Comparison of ENCODE assay signal across 8 cellular contexts in genomic region chr17:81665205-81666091, GRCh38. TPM values are rescaled to one million over a fixed set of nuclear protein-coding genes. Genes with fewer than 3 reads are reported as not detected.
A peak's percentile ranks its signal among the peaks of the same experiment; 100 is the strongest.
DNase-seq lines count a peak whose midpoint lies in the region; ATAC-seq and TF ChIP-seq lines count a peak whose summit lies in the region.

No MANE protein-coding gene starts in this region.

- peaks cover 39% of the 10 kb centered on the region for H3K79me2 ChIP-seq in MM.1S (ENCODE audit: low read length)
- peaks cover 27% of the 10 kb centered on the region for H3K79me2 ChIP-seq in fibroblast of lung (ENCODE audit: control insufficient read depth, insufficient read depth, low read length)
- H3K79me2 ChIP-seq in osteoblast (ENCODE audit: insufficient read depth, low read length) = peaks cover 35% of the 10 kb centered on the region

- H3K27me3 ChIP-seq in MM.1S (replicated peaks; ENCODE audit: insufficient read depth, low read length) = no peaks in the 10 kb centered on the region
- H3K27me3 ChIP-seq in fibroblast of lung (ENCODE audit: control insufficient read depth, insufficient read depth, low read length) = no peaks in the 10 kb centered on the region
- no peaks in the 10 kb centered on the region for H3K27me3 ChIP-seq in osteoblast (ENCODE audit: insufficient read depth, low read length)

- ATAC-seq in Right ventricle myocardium inferior (peak; percentile 11), HG03139 (IDR thresholded peaks at IDR 0.05; ENCODE audit: unreplicated experiment) (no peak)

- H2AFZ ChIP-seq in MM.1S (ENCODE audit: low read length) (peak overlapping the region; percentile 86), fibroblast of lung (ENCODE audit: low read length) (peak overlapping the region; percentile 76), osteoblast (ENCODE audit: low read length) (peak overlapping the region; percentile 90)

- intact Hi-C loops in Right ventricle myocardium inferior (cut with DNase I) (no loop called here), cardiac septum (cut with DNase I) (loop anchor here (2.0 kb wide), 1 partner anchor 29 kb away; the partner anchor contains the start of genes NPLOC4 and TSPAN10)

- H3K36me3 ChIP-seq in MM.1S (replicated peaks; ENCODE audit: insufficient read depth, low read length) = no peaks in the 10 kb centered on the region
- H3K36me3 ChIP-seq in fibroblast of lung (ENCODE audit: control insufficient read depth, insufficient read depth, low read length) = peaks cover 16% of the 10 kb centered on the region
- peaks cover 16% of the 10 kb centered on the region for H3K36me3 ChIP-seq in osteoblast (ENCODE audit: insufficient read depth, low read length)

- no peaks in the 10 kb centered on the region for H4K20me1 ChIP-seq in MM.1S (ENCODE audit: insufficient read depth, low read length)
- H4K20me1 ChIP-seq in fibroblast of lung (ENCODE audit: control insufficient read depth, extremely low read depth, insufficient read depth, low read length) = no peaks in the 10 kb centered on the region
- no peaks in the 10 kb centered on the region for H4K20me1 ChIP-seq in osteoblast (ENCODE audit: insufficient read depth, low read length)

- peaks cover 5% of the 10 kb centered on the region; the same call in 1 of the 2 replicates for H3K4me1 ChIP-seq in MM.1S (ENCODE audit: low read length)
- H3K4me1 ChIP-seq in fibroblast of lung (ENCODE audit: control insufficient read depth, extremely low read depth, insufficient read depth, low read length) = peaks cover 9% of the 10 kb centered on the region
- peaks cover 13% of the 10 kb centered on the region for H3K4me1 ChIP-seq in osteoblast (ENCODE audit: insufficient read depth, low read length)

- H3K9me3 ChIP-seq in MM.1S (replicated peaks; ENCODE audit: insufficient read depth, low read length) (no peaks in the 10 kb centered on the region), fibroblast of lung (ENCODE audit: control insufficient read depth, insufficient read depth, low read depth, low read length) (no peaks in the 10 kb centered on the region), osteoblast (ENCODE audit: low read depth, low read length) (no peaks in the 10 kb centered on the region)

- no peaks in the 10 kb centered on the region for H3F3A ChIP-seq in MM.1S (ENCODE audit: insufficient read depth, low read length)

- no peaks in the 10 kb centered on the region for H3K9me2 ChIP-seq in MM.1S (replicated peaks; ENCODE audit: insufficient read depth, low read length)

- H3K4me3 ChIP-seq in MM.1S (ENCODE audit: low read length) (peak overlapping the region; percentile 89), fibroblast of lung (replicated peaks in 1 of 4; ENCODE audit: control extremely low read depth in 1 of 4, insufficient read depth in 1 of 4, low read depth in 3 of 4, low read length in 4 of 4) (peak overlapping the region; percentile 66 to 98 (median 92)), osteoblast (ENCODE audit: insufficient read depth, low read length) (peak overlapping the region; percentile 89)

- H3K4me2 ChIP-seq in MM.1S (ENCODE audit: low read depth, low read length) (peak overlapping the region; percentile 84), fibroblast of lung (ENCODE audit: extremely low read depth, insufficient read depth, low read length) (peak overlapping the region; percentile 100), osteoblast (ENCODE audit: insufficient read depth, low read length) (peak overlapping the region; percentile 98)

- DNase-seq in Right ventricle myocardium inferior (ENCODE audit: missing footprints) (no peak), cardiac septum (ENCODE audit: low spot score) (no peak), MM.1S (peak; percentile 23), fibroblast of lung (ENCODE audit: low read depth in 2 of 2) (peak; percentile 21 to 23), osteoblast (ENCODE audit: insufficient read length, low spot score, missing footprints) (peak; percentile 89), iPS-NIHi7 (ENCODE audit: extremely low spot score) (no peak)
- DNase-seq in activated CD8-positive, alpha-beta memory T cell treated with anti-CD3 and anti-CD28 coated beads, Interleukin-2, amount 50 U/mL, for 48 hours = peak; percentile 82

- H3K27ac ChIP-seq in MM.1S (ENCODE audit: low read length) (no peak overlapping the region), fibroblast of lung (ENCODE audit: insufficient read depth, low read length) (peak overlapping the region; percentile 90), osteoblast (ENCODE audit: low read depth, low read length) (peak overlapping the region; percentile 74)

- H3K9ac ChIP-seq in MM.1S (ENCODE audit: low read length) (peak overlapping the region; percentile 97), fibroblast of lung (ENCODE audit: insufficient read depth, low read length) (peak overlapping the region; percentile 91)

- no peak for TF ChIP-seq CTCF in MM.1S (IDR thresholded peaks at IDR 0.05; ENCODE audit: low read length)
- TF ChIP-seq CTCF in fibroblast of lung (conservative IDR thresholded peaks at IDR 0.05 in 1 of 2, IDR thresholded peaks at IDR 0.05 in 1 of 2; ENCODE audit: low read depth in 1 of 2, low read length in 2 of 2) = no peak
- TF ChIP-seq CTCF in osteoblast (IDR thresholded peaks at IDR 0.05; ENCODE audit: extremely low read depth, low read depth, low read length) = no peak

RNA-seq across cellular contexts. Expression of gene OXLD1, which starts 1.0 kb away (rescaled TPM):
- total RNA-seq in Right ventricle myocardium inferior = 18.6 TPM
- 17.9 TPM for total RNA-seq in cardiac septum
- 34.2 and 45.6 TPM in 2 replicates for total RNA-seq in fibroblast of lung
- polyA plus RNA-seq in fibroblast of lung = 8.8 and 11.6 TPM in 2 replicates
- polyA plus RNA-seq in fibroblast of lung (2012) = 19.7 and 28.2 TPM in 2 replicates
- 1.7 and 6.2 TPM in 2 replicates for polyA minus RNA-seq in fibroblast of lung (ENCODE audit: low replicate concordance)
- 21.0 and 21.5 TPM in 2 replicates for total RNA-seq in osteoblast

RNA-seq across cellular contexts. Expression of gene CCDC137, which starts 1.1 kb away (rescaled TPM):
- 6.1 TPM for total RNA-seq in Right ventricle myocardium inferior
- total RNA-seq in cardiac septum = 8.2 TPM
- 6.2 and 6.9 TPM in 2 replicates for total RNA-seq in fibroblast of lung
- polyA plus RNA-seq in fibroblast of lung = 9.8 and 13.3 TPM in 2 replicates
- 16.9 and 28.1 TPM in 2 replicates for polyA plus RNA-seq in fibroblast of lung (2012)
- 2.6 and 9.2 TPM in 2 replicates for polyA minus RNA-seq in fibroblast of lung (ENCODE audit: low replicate concordance)
- total RNA-seq in osteoblast = 4.7 and 5.6 TPM in 2 replicates

RNA-seq across cellular contexts. Expression of gene PDE6G, which starts 9.1 kb away (rescaled TPM):
- not detected for total RNA-seq in Right ventricle myocardium inferior
- not detected for total RNA-seq in cardiac septum
- total RNA-seq in fibroblast of lung = 0.17 TPM in 1 of 2 replicates, not detected in the other
- polyA plus RNA-seq in fibroblast of lung = 0.64 and 0.75 TPM in 2 replicates
- 0.56 and 1.4 TPM in 2 replicates for polyA plus RNA-seq in fibroblast of lung (2012)
- 1.4 TPM in 1 of 2 replicates, not detected in the other for polyA minus RNA-seq in fibroblast of lung (ENCODE audit: low replicate concordance)
- not detected in 2 replicates for total RNA-seq in osteoblast

RNA-seq across cellular contexts. Expression of gene ARL16, which starts 18.1 kb away (rescaled TPM):
- total RNA-seq in Right ventricle myocardium inferior (11.9 TPM), cardiac septum (19.1 TPM), fibroblast of lung (22.3 and 28.1 TPM in 2 replicates), osteoblast (24.5 and 26.1 TPM in 2 replicates)
- 35.8 and 55.8 TPM in 2 replicates for polyA plus RNA-seq in fibroblast of lung
- 30.3 and 50.6 TPM in 2 replicates for polyA plus RNA-seq in fibroblast of lung (2012)
- 13.9 and 40.1 TPM in 2 replicates for polyA minus RNA-seq in fibroblast of lung (ENCODE audit: low replicate concordance)

RNA-seq across cellular contexts. Expression of gene HGS, which starts 18.4 kb away (rescaled TPM):
- total RNA-seq in Right ventricle myocardium inferior = 36.6 TPM
- 56.2 TPM for total RNA-seq in cardiac septum
- 55.2 and 65.7 TPM in 2 replicates for total RNA-seq in fibroblast of lung
- 43.1 and 81.1 TPM in 2 replicates for polyA plus RNA-seq in fibroblast of lung
- polyA plus RNA-seq in fibroblast of lung (2012) = 59.4 and 88.8 TPM in 2 replicates
- polyA minus RNA-seq in fibroblast of lung (ENCODE audit: low replicate concordance) = 219 and 227 TPM in 2 replicates
- 100 and 110 TPM in 2 replicates for total RNA-seq in osteoblast

Comparison
In these comparisons a context has a peak if more than half of its experiments do, and no peak if none do; other contexts are left out.
1. DNase-seq: peak in MM.1S (single experiment), activated CD8-positive, alpha-beta memory T cell treated with anti-CD3 and anti-CD28 coated beads, Interleukin-2, amount 50 U/mL, for 48 hours (single experiment), fibroblast of lung (2 of 2) and osteoblast (single experiment); none in Right ventricle myocardium inferior (single experiment), cardiac septum (single experiment) and iPS-NIHi7 (single experiment).
2. Peak in every context shown above with its lines, with median percentiles within 50 percentile points of each other: H2AFZ ChIP-seq, H3K4me2 ChIP-seq and H3K4me3 ChIP-seq.